Comparison of ENCODE assay signal across 8 cellular contexts in genomic region chr4:128468485-128468989, GRCh38.
A peak's percentile ranks its signal among the peaks of the same experiment; 100 is the strongest.
DNase-seq lines count a peak whose midpoint lies in the region; ATAC-seq and TF ChIP-seq lines count a peak whose summit lies in the region.

No MANE protein-coding gene starts in this region.

- peak; percentile 74 for DNase-seq in Daoy (ENCODE audit: low read depth)
- peak; percentile 10 for DNase-seq in RPMI8226
- DNase-seq in foreskin fibroblast, result peak; percentile 93 to 97
- DNase-seq in pulmonary artery endothelial cell (ENCODE audit: low read depth, low spot score), result peak; percentile 85

- no peak for TF ChIP-seq CTCF in foreskin fibroblast (IDR thresholded peaks at IDR 0.05; ENCODE audit: low read depth, low read length)

- no peak for ATAC-seq in GM18873 (IDR thresholded peaks at IDR 0.05; ENCODE audit: low FRiP score, unreplicated experiment)
- no peak for ATAC-seq in GM18858 (IDR thresholded peaks at IDR 0.05; ENCODE audit: unreplicated experiment)
- no peak for ATAC-seq in GM19324 (IDR thresholded peaks at IDR 0.05; ENCODE audit: low FRiP score, unreplicated experiment)
- no peak for ATAC-seq in GM19023 (IDR thresholded peaks at IDR 0.05; ENCODE audit: unreplicated experiment)

- H3K4me3 ChIP-seq in foreskin fibroblast (ENCODE audit: low read depth in 1 of 2, low read length in 2 of 2), result no peak overlapping the region

Comparison
In these comparisons a context has a peak if more than half of its experiments do, and no peak if none do; other contexts are left out.
1. DNase-seq: peak in every context shown above with its lines; median percentile 95 in foreskin fibroblast; 85 in pulmonary artery endothelial cell; 74 in Daoy; 10 in RPMI8226.